Comparison of ENCODE assay signal across 1 cellular context in the genomic region with DNA sequence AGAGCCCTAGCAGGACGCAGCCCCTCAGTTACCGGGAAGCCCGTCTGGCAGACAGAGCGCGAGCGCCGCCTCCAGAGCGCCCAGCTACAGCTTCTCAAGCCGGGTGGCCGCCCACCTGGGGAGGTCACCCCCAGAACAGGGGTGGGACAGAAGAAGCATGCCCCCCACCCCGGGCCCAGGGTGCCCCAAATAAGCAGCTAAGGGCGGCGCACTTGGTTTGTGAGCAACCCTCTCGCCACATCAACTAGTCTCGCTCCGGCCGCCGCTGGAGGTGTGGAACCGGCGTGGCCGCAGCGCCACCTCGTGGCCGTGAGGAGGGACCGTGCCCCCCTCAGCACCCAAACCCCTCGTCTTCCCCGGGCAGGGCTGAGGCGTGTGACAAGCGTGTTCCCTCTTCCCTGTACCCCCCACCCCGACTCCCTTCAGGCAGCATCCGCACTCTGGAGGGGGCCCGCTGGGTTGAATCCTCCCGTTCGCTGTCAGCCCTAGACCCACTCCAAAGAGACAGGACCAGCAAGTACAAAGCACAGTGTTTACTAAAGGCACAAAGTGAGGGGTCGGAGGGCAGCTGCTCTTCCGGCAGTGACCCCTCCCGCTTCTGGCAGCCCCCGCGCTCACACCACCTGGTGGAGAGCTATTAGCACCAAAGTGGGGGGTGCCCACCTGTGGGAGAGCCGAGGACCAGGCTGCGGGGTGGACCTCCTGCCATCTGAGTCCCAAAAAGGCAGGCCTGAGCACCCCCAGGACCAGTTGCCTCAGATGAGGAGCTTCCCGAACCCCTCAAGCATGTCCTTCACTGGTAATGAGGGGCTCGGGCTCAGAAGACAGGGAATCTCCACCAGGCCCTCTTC.
TF ChIP-seq lines count a peak whose summit lies in the region.

No MANE protein-coding gene starts in this region.

TF ChIP-seq in HepG2, 621 proteins besides CTCF, POLR2A, EP300 and RAD21 (continued from another document and continues in another):
- TF ChIP-seq, protein P1, sequence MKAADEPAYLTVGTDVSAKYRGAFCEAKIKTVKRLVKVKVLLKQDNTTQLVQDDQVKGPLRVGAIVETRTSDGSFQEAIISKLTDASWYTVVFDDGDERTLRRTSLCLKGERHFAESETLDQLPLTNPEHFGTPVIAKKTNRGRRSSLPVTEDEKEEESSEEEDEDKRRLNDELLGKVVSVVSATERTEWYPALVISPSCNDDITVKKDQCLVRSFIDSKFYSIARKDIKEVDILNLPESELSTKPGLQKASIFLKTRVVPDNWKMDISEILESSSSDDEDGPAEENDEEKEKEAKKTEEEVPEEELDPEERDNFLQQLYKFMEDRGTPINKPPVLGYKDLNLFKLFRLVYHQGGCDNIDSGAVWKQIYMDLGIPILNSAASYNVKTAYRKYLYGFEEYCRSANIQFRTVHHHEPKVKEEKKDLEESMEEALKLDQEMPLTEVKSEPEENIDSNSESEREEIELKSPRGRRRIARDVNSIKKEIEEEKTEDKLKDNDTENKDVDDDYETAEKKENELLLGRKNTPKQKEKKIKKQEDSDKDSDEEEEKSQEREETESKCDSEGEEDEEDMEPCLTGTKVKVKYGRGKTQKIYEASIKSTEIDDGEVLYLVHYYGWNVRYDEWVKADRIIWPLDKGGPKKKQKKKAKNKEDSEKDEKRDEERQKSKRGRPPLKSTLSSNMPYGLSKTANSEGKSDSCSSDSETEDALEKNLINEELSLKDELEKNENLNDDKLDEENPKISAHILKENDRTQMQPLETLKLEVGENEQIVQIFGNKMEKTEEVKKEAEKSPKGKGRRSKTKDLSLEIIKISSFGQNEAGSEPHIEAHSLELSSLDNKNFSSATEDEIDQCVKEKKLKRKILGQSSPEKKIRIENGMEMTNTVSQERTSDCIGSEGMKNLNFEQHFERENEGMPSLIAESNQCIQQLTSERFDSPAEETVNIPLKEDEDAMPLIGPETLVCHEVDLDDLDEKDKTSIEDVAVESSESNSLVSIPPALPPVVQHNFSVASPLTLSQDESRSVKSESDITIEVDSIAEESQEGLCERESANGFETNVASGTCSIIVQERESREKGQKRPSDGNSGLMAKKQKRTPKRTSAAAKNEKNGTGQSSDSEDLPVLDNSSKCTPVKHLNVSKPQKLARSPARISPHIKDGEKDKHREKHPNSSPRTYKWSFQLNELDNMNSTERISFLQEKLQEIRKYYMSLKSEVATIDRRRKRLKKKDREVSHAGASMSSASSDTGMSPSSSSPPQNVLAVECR (CRISPR knock-in tag; IDR thresholded peaks at IDR 0.05; ENCODE audit: borderline replicate concordance) = peak; percentile 63; the same call in 1 of the 2 replicates
- TF ChIP-seq NFRKB (IDR thresholded peaks at IDR 0.05) (no peak), ATRX (CRISPR knock-in tag; IDR thresholded peaks at IDR 0.05; ENCODE audit: borderline replicate concordance) (no peak), ZFP1 (CRISPR knock-in tag; IDR thresholded peaks at IDR 0.05) (0 out of 2 replicates have a peak, but pooled peaks have one; percentile 31), SP5 (CRISPR knock-in tag; IDR thresholded peaks at IDR 0.05; ENCODE audit: borderline replicate concordance, low read depth) (0 out of 2 replicates have a peak, but pooled peaks have one; percentile 50), KDM3A (CRISPR knock-in tag; IDR thresholded peaks at IDR 0.05; ENCODE audit: low read depth) (peak; percentile 63; the same call in 1 of the 2 replicates), ZSCAN9 (CRISPR knock-in tag; IDR thresholded peaks at IDR 0.05; ENCODE audit: borderline replicate concordance) (peak; percentile 51; the same call in 1 of the 2 replicates), ZC3H13 (CRISPR knock-in tag; IDR thresholded peaks at IDR 0.05) (peak; percentile 63; the same call in 1 of the 2 replicates), NR2F6 (IDR thresholded peaks at IDR 0.05) (peak; percentile 51; the same call in 1 of the 2 replicates), NR2F6 (CRISPR knock-in tag; IDR thresholded peaks at IDR 0.05) (peak; percentile 45; the same call in 1 of the 2 replicates), SRSF1 (optimal IDR thresholded peaks at IDR 0.05; ENCODE audit: low read depth, low read length) (peak; percentile 69), HCFC1 (IDR thresholded peaks at IDR 0.05; ENCODE audit: low read depth, low read length) (0 out of 2 replicates have a peak, but pooled peaks have one; percentile 3), ERF (CRISPR knock-in tag; IDR thresholded peaks at IDR 0.05) (peak; percentile 49; the same call in 1 of the 2 replicates), ZNF44 (CRISPR knock-in tag; IDR thresholded peaks at IDR 0.05) (peak; percentile 74), ZNF329 (CRISPR knock-in tag; IDR thresholded peaks at IDR 0.05; ENCODE audit: low read depth) (peak; percentile 35; the same call in 1 of the 2 replicates), SNAPC2 (CRISPR knock-in tag; IDR thresholded peaks at IDR 0.05) (0 out of 2 replicates have a peak, but pooled peaks have one; percentile 7), KLF16 (CRISPR knock-in tag; IDR thresholded peaks at IDR 0.05) (peak in 1 of 2 experiments; percentile 43; a peak in 1 of 4 replicates), ZNF768 (CRISPR knock-in tag; IDR thresholded peaks at IDR 0.05) (peak; percentile 61; the same call in 1 of the 2 replicates), NONO (IDR thresholded peaks at IDR 0.05) (no peak), NONO (CRISPR knock-in tag; conservative IDR thresholded peaks at IDR 0.05) (peak; percentile 89), CBX5 (CRISPR knock-in tag; IDR thresholded peaks at IDR 0.05; ENCODE audit: borderline replicate concordance) (0 out of 2 replicates have a peak, but pooled peaks have one; percentile 22), SP4 (CRISPR knock-in tag; IDR thresholded peaks at IDR 0.05) (peak; percentile 70), SMARCC2 (IDR thresholded peaks at IDR 0.05) (no peak), RBAK (CRISPR knock-in tag; IDR thresholded peaks at IDR 0.05) (no peak), ZSCAN21 (CRISPR knock-in tag; IDR thresholded peaks at IDR 0.05; ENCODE audit: borderline replicate concordance) (peak; percentile 84), MIXL1 (CRISPR knock-in tag; IDR thresholded peaks at IDR 0.05) (no peak), RBFOX2 (IDR thresholded peaks at IDR 0.05; ENCODE audit: low read depth, low read length) (peak; percentile 65)
- TF ChIP-seq, protein P2, sequence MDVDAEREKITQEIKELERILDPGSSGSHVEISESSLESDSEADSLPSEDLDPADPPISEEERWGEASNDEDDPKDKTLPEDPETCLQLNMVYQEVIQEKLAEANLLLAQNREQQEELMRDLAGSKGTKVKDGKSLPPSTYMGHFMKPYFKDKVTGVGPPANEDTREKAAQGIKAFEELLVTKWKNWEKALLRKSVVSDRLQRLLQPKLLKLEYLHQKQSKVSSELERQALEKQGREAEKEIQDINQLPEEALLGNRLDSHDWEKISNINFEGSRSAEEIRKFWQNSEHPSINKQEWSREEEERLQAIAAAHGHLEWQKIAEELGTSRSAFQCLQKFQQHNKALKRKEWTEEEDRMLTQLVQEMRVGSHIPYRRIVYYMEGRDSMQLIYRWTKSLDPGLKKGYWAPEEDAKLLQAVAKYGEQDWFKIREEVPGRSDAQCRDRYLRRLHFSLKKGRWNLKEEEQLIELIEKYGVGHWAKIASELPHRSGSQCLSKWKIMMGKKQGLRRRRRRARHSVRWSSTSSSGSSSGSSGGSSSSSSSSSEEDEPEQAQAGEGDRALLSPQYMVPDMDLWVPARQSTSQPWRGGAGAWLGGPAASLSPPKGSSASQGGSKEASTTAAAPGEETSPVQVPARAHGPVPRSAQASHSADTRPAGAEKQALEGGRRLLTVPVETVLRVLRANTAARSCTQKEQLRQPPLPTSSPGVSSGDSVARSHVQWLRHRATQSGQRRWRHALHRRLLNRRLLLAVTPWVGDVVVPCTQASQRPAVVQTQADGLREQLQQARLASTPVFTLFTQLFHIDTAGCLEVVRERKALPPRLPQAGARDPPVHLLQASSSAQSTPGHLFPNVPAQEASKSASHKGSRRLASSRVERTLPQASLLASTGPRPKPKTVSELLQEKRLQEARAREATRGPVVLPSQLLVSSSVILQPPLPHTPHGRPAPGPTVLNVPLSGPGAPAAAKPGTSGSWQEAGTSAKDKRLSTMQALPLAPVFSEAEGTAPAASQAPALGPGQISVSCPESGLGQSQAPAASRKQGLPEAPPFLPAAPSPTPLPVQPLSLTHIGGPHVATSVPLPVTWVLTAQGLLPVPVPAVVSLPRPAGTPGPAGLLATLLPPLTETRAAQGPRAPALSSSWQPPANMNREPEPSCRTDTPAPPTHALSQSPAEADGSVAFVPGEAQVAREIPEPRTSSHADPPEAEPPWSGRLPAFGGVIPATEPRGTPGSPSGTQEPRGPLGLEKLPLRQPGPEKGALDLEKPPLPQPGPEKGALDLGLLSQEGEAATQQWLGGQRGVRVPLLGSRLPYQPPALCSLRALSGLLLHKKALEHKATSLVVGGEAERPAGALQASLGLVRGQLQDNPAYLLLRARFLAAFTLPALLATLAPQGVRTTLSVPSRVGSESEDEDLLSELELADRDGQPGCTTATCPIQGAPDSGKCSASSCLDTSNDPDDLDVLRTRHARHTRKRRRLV (CRISPR knock-in tag; IDR thresholded peaks at IDR 0.05) = peak; percentile 50; the same call in 1 of the 2 replicates
- TF ChIP-seq, protein P3, sequence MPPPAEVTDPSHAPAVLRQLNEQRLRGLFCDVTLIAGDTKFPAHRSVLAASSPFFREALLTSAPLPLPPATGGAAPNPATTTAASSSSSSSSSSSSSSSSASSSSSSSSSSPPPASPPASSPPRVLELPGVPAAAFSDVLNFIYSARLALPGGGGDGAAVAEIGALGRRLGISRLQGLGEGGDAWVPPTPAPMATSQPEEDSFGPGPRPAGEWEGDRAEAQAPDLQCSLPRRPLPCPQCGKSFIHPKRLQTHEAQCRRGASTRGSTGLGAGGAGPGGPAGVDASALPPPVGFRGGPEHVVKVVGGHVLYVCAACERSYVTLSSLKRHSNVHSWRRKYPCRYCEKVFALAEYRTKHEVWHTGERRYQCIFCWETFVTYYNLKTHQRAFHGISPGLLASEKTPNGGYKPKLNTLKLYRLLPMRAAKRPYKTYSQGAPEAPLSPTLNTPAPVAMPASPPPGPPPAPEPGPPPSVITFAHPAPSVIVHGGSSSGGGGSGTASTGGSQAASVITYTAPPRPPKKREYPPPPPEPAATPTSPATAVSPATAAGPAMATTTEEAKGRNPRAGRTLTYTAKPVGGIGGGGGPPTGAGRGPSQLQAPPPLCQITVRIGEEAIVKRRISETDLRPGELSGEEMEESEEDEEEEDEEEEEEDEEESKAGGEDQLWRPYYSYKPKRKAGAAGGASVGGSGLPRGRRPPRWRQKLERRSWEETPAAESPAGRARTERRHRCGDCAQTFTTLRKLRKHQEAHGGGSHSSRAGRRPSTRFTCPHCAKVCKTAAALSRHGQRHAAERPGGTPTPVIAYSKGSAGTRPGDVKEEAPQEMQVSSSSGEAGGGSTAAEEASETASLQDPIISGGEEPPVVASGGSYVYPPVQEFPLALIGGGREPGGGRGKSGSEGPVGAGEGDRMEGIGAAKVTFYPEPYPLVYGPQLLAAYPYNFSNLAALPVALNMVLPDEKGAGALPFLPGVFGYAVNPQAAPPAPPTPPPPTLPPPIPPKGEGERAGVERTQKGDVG (CRISPR knock-in tag; IDR thresholded peaks at IDR 0.05; ENCODE audit: borderline replicate concordance) = peak; percentile 81; the same call in 1 of the 2 replicates
- TF ChIP-seq, protein P4, sequence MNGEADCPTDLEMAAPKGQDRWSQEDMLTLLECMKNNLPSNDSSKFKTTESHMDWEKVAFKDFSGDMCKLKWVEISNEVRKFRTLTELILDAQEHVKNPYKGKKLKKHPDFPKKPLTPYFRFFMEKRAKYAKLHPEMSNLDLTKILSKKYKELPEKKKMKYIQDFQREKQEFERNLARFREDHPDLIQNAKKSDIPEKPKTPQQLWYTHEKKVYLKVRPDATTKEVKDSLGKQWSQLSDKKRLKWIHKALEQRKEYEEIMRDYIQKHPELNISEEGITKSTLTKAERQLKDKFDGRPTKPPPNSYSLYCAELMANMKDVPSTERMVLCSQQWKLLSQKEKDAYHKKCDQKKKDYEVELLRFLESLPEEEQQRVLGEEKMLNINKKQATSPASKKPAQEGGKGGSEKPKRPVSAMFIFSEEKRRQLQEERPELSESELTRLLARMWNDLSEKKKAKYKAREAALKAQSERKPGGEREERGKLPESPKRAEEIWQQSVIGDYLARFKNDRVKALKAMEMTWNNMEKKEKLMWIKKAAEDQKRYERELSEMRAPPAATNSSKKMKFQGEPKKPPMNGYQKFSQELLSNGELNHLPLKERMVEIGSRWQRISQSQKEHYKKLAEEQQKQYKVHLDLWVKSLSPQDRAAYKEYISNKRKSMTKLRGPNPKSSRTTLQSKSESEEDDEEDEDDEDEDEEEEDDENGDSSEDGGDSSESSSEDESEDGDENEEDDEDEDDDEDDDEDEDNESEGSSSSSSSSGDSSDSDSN (CRISPR knock-in tag; IDR thresholded peaks at IDR 0.05) = peak; percentile 48; the same call in 1 of the 2 replicates
- TF ChIP-seq, protein P5, sequence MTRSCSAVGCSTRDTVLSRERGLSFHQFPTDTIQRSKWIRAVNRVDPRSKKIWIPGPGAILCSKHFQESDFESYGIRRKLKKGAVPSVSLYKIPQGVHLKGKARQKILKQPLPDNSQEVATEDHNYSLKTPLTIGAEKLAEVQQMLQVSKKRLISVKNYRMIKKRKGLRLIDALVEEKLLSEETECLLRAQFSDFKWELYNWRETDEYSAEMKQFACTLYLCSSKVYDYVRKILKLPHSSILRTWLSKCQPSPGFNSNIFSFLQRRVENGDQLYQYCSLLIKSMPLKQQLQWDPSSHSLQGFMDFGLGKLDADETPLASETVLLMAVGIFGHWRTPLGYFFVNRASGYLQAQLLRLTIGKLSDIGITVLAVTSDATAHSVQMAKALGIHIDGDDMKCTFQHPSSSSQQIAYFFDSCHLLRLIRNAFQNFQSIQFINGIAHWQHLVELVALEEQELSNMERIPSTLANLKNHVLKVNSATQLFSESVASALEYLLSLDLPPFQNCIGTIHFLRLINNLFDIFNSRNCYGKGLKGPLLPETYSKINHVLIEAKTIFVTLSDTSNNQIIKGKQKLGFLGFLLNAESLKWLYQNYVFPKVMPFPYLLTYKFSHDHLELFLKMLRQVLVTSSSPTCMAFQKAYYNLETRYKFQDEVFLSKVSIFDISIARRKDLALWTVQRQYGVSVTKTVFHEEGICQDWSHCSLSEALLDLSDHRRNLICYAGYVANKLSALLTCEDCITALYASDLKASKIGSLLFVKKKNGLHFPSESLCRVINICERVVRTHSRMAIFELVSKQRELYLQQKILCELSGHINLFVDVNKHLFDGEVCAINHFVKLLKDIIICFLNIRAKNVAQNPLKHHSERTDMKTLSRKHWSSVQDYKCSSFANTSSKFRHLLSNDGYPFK (CRISPR knock-in tag; IDR thresholded peaks at IDR 0.05; ENCODE audit: borderline replicate concordance) = no peak; the same call in 1 of the 2 replicates
- TF ChIP-seq, protein P6, sequence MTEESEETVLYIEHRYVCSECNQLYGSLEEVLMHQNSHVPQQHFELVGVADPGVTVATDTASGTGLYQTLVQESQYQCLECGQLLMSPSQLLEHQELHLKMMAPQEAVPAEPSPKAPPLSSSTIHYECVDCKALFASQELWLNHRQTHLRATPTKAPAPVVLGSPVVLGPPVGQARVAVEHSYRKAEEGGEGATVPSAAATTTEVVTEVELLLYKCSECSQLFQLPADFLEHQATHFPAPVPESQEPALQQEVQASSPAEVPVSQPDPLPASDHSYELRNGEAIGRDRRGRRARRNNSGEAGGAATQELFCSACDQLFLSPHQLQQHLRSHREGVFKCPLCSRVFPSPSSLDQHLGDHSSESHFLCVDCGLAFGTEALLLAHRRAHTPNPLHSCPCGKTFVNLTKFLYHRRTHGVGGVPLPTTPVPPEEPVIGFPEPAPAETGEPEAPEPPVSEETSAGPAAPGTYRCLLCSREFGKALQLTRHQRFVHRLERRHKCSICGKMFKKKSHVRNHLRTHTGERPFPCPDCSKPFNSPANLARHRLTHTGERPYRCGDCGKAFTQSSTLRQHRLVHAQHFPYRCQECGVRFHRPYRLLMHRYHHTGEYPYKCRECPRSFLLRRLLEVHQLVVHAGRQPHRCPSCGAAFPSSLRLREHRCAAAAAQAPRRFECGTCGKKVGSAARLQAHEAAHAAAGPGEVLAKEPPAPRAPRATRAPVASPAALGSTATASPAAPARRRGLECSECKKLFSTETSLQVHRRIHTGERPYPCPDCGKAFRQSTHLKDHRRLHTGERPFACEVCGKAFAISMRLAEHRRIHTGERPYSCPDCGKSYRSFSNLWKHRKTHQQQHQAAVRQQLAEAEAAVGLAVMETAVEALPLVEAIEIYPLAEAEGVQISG (CRISPR knock-in tag; IDR thresholded peaks at IDR 0.05) = peak; percentile 33; the same call in 1 of the 2 replicates
